39 cellular contexts compared by ENCODE assay signal in the genomic region with DNA sequence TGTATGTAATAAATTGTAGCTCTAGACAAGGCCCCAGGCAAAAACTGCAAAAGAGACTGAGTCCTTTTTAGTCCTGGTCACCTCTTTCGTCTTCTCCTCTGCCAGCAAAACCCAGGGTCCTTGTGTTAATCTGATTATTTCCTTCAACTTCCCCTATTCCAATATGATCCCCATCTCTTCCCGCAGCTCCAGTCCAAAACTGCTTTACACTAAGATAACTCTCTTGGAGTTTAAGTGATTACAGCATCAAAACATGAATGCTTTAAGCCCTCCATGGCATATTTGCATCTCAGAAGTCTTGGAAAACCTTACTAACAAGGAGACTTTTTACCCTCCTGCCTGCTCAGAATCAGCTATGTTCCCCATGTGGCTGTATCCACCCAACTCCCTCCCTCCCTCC. TPM values are rescaled to one million over a fixed set of nuclear protein-coding genes. Genes with fewer than 3 reads are reported as not detected.
"Had no signal": no experiment of that assay in that cellular context is flagged by ENCODE, and none has a peak within 500 bp of the region (broad histone marks: within the 10 kb centered on the region; RNA-seq: fewer than 3 reads in every experiment).

No MANE protein-coding gene starts in this region.

- H3K27ac Mint-ChIP-seq: activated B cell treated with CpG ODN at 0.5 μM for 24 hours; activated CD4-positive, alpha-beta memory T cell treated with anti-CD3 and anti-CD28 coated beads for 36 hours; activated CD4-positive, alpha-beta T cell treated with anti-CD3 and anti-CD28 coated beads, Interleukin-2, amount 10 ng/mL, durations not matched to agents 24 days and 14 days; activated CD8-positive, alpha-beta T cell treated with anti-CD3 and anti-CD28 coated beads for 36 hours; activated naive CD4-positive, alpha-beta T cell treated with anti-CD3 and anti-CD28 coated beads for 36 hours; activated naive CD4-positive, alpha-beta T cell treated with anti-CD3 and anti-CD28 coated beads, Interleukin-2, amount 50 U/mL, for 72 hours; activated naive CD8-positive, alpha-beta T cell treated with anti-CD3 and anti-CD28 coated beads for 36 hours; activated T-cell treated with anti-CD3 and anti-CD28 coated beads, Interleukin-2, amount 50 U/mL, for 72 hours; activated T-helper 1 cell treated with anti-CD3 and anti-CD28 coated beads, Interleukin-12 subunit alpha, Interleukin-12 subunit beta, Interleukin-2, Interleukin-4 antibody, amounts not matched to agents 30 ng/mL and 10 ng/mL and 1 ng/mL, durations not matched to agents 14 hours and 24 hours and 36 hours; activated T-helper 17 cell treated with anti-CD3 and anti-CD28 coated beads, Interleukin-2, amount 50 U/mL, for 72 hours; T-helper 1 cell treated with Interleukin-12 subunit alpha and Interleukin-12 subunit beta and Interleukin-4 antibody, amounts not matched to agents 30 μg/mL and 1 μg/mL, for 36 hours; T-helper 2 cell treated with Interferon-gamma antibody and Interleukin-4, amounts not matched to agents 5 μg/mL and 100 μg/mL, for 36 hours had no signal

- H3K9me3 ChIP-seq: adrenal gland, body of pancreas, breast epithelium had no signal

- H3K27ac ChIP-seq: adrenal gland, body of pancreas, brain microvascular endothelial cell, breast epithelium, VCaP had no signal

- H3K9me3 Mint-ChIP-seq: activated B cell treated with CpG ODN at 0.5 μM for 24 hours; activated CD4-positive, alpha-beta memory T cell treated with anti-CD3 and anti-CD28 coated beads for 36 hours; activated CD4-positive, alpha-beta T cell treated with anti-CD3 and anti-CD28 coated beads, Interleukin-2, amount 10 ng/mL, durations not matched to agents 24 days and 14 days; activated CD8-positive, alpha-beta T cell treated with anti-CD3 and anti-CD28 coated beads for 36 hours; activated naive CD4-positive, alpha-beta T cell treated with anti-CD3 and anti-CD28 coated beads for 36 hours; activated naive CD4-positive, alpha-beta T cell treated with anti-CD3 and anti-CD28 coated beads, Interleukin-2, amount 50 U/mL, for 72 hours; activated naive CD8-positive, alpha-beta T cell treated with anti-CD3 and anti-CD28 coated beads for 36 hours; activated T-cell treated with anti-CD3 and anti-CD28 coated beads, Interleukin-2, amount 50 U/mL, for 4 hours; activated T-cell treated with anti-CD3 and anti-CD28 coated beads, Interleukin-2, amount 50 U/mL, for 72 hours; activated T-helper 1 cell treated with anti-CD3 and anti-CD28 coated beads, Interleukin-12 subunit alpha, Interleukin-12 subunit beta, Interleukin-2, Interleukin-4 antibody, amounts not matched to agents 30 ng/mL and 10 ng/mL and 1 ng/mL, durations not matched to agents 14 hours and 24 hours and 36 hours; activated T-helper 17 cell treated with anti-CD3 and anti-CD28 coated beads, Interleukin-2, amount 50 U/mL, for 72 hours; T-helper 1 cell treated with Interleukin-12 subunit alpha and Interleukin-12 subunit beta and Interleukin-4 antibody, amounts not matched to agents 30 μg/mL and 1 μg/mL, for 36 hours; T-helper 2 cell treated with Interferon-gamma antibody and Interleukin-4, amounts not matched to agents 5 μg/mL and 100 μg/mL, for 36 hours had no signal

- H3K27me3 ChIP-seq: body of pancreas, brain microvascular endothelial cell had no signal

- H3K4me1 Mint-ChIP-seq: activated B cell treated with CpG ODN at 0.5 μM for 24 hours; activated CD4-positive, alpha-beta T cell treated with anti-CD3 and anti-CD28 coated beads, Interleukin-2, amount 10 ng/mL, durations not matched to agents 24 days and 14 days; activated naive CD8-positive, alpha-beta T cell treated with anti-CD3 and anti-CD28 coated beads for 36 hours; activated T-helper 17 cell treated with anti-CD3 and anti-CD28 coated beads, Interleukin-2, amount 50 U/mL, for 72 hours had no signal

- H3K4me3 Mint-ChIP-seq: activated B cell treated with CpG ODN at 0.5 μM for 24 hours; activated CD4-positive, alpha-beta memory T cell treated with anti-CD3 and anti-CD28 coated beads for 36 hours; activated CD4-positive, alpha-beta T cell treated with anti-CD3 and anti-CD28 coated beads, Interleukin-2, amount 10 ng/mL, durations not matched to agents 24 days and 14 days; activated CD8-positive, alpha-beta T cell treated with anti-CD3 and anti-CD28 coated beads for 36 hours; activated naive CD4-positive, alpha-beta T cell treated with anti-CD3 and anti-CD28 coated beads for 36 hours; activated naive CD8-positive, alpha-beta T cell treated with anti-CD3 and anti-CD28 coated beads for 36 hours; activated T-cell treated with anti-CD3 and anti-CD28 coated beads, Interleukin-2, amount 50 U/mL, for 4 hours; activated T-cell treated with anti-CD3 and anti-CD28 coated beads, Interleukin-2, amount 50 U/mL, for 72 hours; activated T-helper 1 cell treated with anti-CD3 and anti-CD28 coated beads, Interleukin-12 subunit alpha, Interleukin-12 subunit beta, Interleukin-2, Interleukin-4 antibody, amounts not matched to agents 30 ng/mL and 10 ng/mL and 1 ng/mL, durations not matched to agents 14 hours and 24 hours and 36 hours; activated T-helper 17 cell treated with anti-CD3 and anti-CD28 coated beads, Interleukin-2, amount 50 U/mL, for 72 hours; T-helper 1 cell treated with Interleukin-12 subunit alpha and Interleukin-12 subunit beta and Interleukin-4 antibody, amounts not matched to agents 30 μg/mL and 1 μg/mL, for 36 hours; T-helper 2 cell treated with Interferon-gamma antibody and Interleukin-4, amounts not matched to agents 5 μg/mL and 100 μg/mL, for 36 hours had no signal

- DNase-seq: activated B cell treated with CpG ODN at 0.5 μM for 24 hours; activated CD4-positive, alpha-beta memory T cell treated with anti-CD3 and anti-CD28 coated beads for 36 hours; activated CD4-positive, alpha-beta T cell treated with anti-CD3 and anti-CD28 coated beads for 4 hours; activated CD4-positive, alpha-beta T cell treated with anti-CD3 and anti-CD28 coated beads, Interleukin-2, amount 10 ng/mL, durations not matched to agents 24 days and 14 days; activated CD4-positive, alpha-beta T cell treated with anti-CD3 and anti-CD28 coated beads, Interleukin-2, amount 50 U/mL, for 1 hour; activated CD4-positive, alpha-beta T cell treated with anti-CD3 and anti-CD28 coated beads, Interleukin-2, amount 50 U/mL, for 4 hours; activated CD4-positive, CD25-positive, alpha-beta regulatory T cell treated with anti-CD3 and anti-CD28 coated beads, Interleukin-2, amount 50 U/mL, for 72 hours; activated CD8-positive, alpha-beta memory T cell treated with anti-CD3 and anti-CD28 coated beads, Interleukin-2, amount 50 U/mL, for 4 hours; activated CD8-positive, alpha-beta T cell treated with anti-CD3 and anti-CD28 coated beads for 36 hours; activated effector memory CD4-positive, alpha-beta T cell treated with anti-CD3 and anti-CD28 coated beads, Interleukin-2, amount 50 U/mL, for 16 hours; activated gamma-delta T cell treated with Interleukin-2 at 50 U/mL for 16 hours; activated naive CD4-positive, alpha-beta T cell; activated naive CD4-positive, alpha-beta T cell treated with anti-CD3 and anti-CD28 coated beads for 36 hours; activated naive CD8-positive, alpha-beta T cell treated with anti-CD3 and anti-CD28 coated beads for 36 hours; activated T-cell treated with anti-CD3 and anti-CD28 coated beads for 4 hours; activated T-cell treated with anti-CD3 and anti-CD28 coated beads, Interleukin-2, amount 50 U/mL, for 1 hour; activated T-cell treated with anti-CD3 and anti-CD28 coated beads, Interleukin-2, amount 50 U/mL, for 4 hours; activated T-cell treated with anti-CD3 and anti-CD28 coated beads, Interleukin-2, amount 50 U/mL, for 72 hours; adrenal gland; amniotic stem cell; aorta; body of pancreas; brain microvascular endothelial cell; central memory CD4-positive, alpha-beta T cell; T-helper 1 cell; T-helper 2 cell; T-helper 9 cell had no signal

- H3K4me3 ChIP-seq: adrenal gland, body of pancreas, breast epithelium had no signal

- H3K36me3 ChIP-seq: adrenal gland, brain microvascular endothelial cell, breast epithelium had no signal

- FAIRE-seq: TTC549 had no signal

- ATAC-seq: activated CD8-positive, alpha-beta T cell treated with anti-CD3 and anti-CD28 coated beads for 36 hours; activated naive CD4-positive, alpha-beta T cell treated with anti-CD3 and anti-CD28 coated beads, Interleukin-2, amount 50 U/mL, for 72 hours; activated T-cell treated with anti-CD3 and anti-CD28 coated beads, Interleukin-2, amount 50 U/mL, for 4 hours; activated T-cell treated with anti-CD3 and anti-CD28 coated beads, Interleukin-2, amount 50 U/mL, for 72 hours; activated T-helper 17 cell treated with anti-CD3 and anti-CD28 coated beads, Interleukin-2, amount 50 U/mL, for 72 hours; body of pancreas had no signal

- H3K36me3 Mint-ChIP-seq: activated CD4-positive, alpha-beta memory T cell treated with anti-CD3 and anti-CD28 coated beads for 36 hours; activated naive CD4-positive, alpha-beta T cell treated with anti-CD3 and anti-CD28 coated beads, Interleukin-2, amount 50 U/mL, for 72 hours; activated naive CD8-positive, alpha-beta T cell treated with anti-CD3 and anti-CD28 coated beads for 36 hours had no signal

- H3K4me1 ChIP-seq: adrenal gland, body of pancreas, breast epithelium had no signal

RNA-seq across cellular contexts. Expression of gene MAGEA1, which starts 59.3 kb away (rescaled TPM):
- total RNA-seq: activated B cell treated with CpG ODN at 0.5 μM for 24 hours; activated CD4-positive, alpha-beta memory T cell treated with anti-CD3 and anti-CD28 coated beads for 36 hours; activated CD4-positive, alpha-beta T cell treated with anti-CD3 and anti-CD28 coated beads, Interleukin-2, amount 10 ng/mL, durations not matched to agents 24 days and 14 days; activated CD8-positive, alpha-beta memory T cell treated with anti-CD3 and anti-CD28 coated beads for 36 hours; activated CD8-positive, alpha-beta T cell treated with anti-CD3 and anti-CD28 coated beads for 36 hours; activated naive CD4-positive, alpha-beta T cell treated with anti-CD3 and anti-CD28 coated beads for 36 hours; activated naive CD4-positive, alpha-beta T cell treated with anti-CD3 and anti-CD28 coated beads, Interleukin-2, amount 50 U/mL, for 72 hours; activated naive CD8-positive, alpha-beta T cell treated with anti-CD3 and anti-CD28 coated beads for 36 hours; activated T-cell treated with anti-CD3 and anti-CD28 coated beads, Interleukin-2, amount 50 U/mL, for 4 hours; activated T-cell treated with anti-CD3 and anti-CD28 coated beads, Interleukin-2, amount 50 U/mL, for 72 hours; activated T-helper 1 cell treated with anti-CD3 and anti-CD28 coated beads, Interleukin-12 subunit alpha, Interleukin-12 subunit beta, Interleukin-2, Interleukin-4 antibody, amounts not matched to agents 30 ng/mL and 10 ng/mL and 1 ng/mL, durations not matched to agents 14 hours and 24 hours and 36 hours; activated T-helper 17 cell treated with anti-CD3 and anti-CD28 coated beads, Interleukin-2, amount 50 U/mL, for 72 hours; adrenal gland; aorta; astrocyte; body of pancreas; breast epithelium; cardiac septum; cerebellum had no signal
- polyA plus RNA-seq: adrenal gland, aorta had no signal
